In genomic region chr11:114440121-114440860, GRCh38 we compare ENCODE assay signal across 8 cellular contexts. TPM values are rescaled to one million over a fixed set of nuclear protein-coding genes. Genes with fewer than 3 reads are reported as not detected.
DNase-seq lines count a peak whose midpoint lies in the region; ATAC-seq and TF ChIP-seq lines count a peak whose summit lies in the region.

No MANE protein-coding gene starts in this region.

- H3K4me1 ChIP-seq in iPS-18a (ENCODE audit: control insufficient read depth, low read depth, low read length) (peaks cover 34% of the 10 kb centered on the region), smooth muscle cell (ENCODE audit: low read depth) (peaks cover 20% of the 10 kb centered on the region)

- TF ChIP-seq CTCF in smooth muscle cell (IDR thresholded peaks at IDR 0.05; ENCODE audit: borderline replicate concordance, insufficient read depth, poor library complexity, severe bottlenecking): no peak

- POLR2A ChIA-PET in activated naive CD8-positive, alpha-beta T cell treated with anti-CD3 and anti-CD28 coated beads, Interleukin-2, amount 10 ng/mL, durations not matched to agents 7 days and 5 days (lab: Charles Lee): no interaction called here

- H3K27me3 ChIP-seq in iPS-18a (ENCODE audit: control insufficient read depth, insufficient read depth, low read length): no peaks in the 10 kb centered on the region
- H3K27me3 ChIP-seq in smooth muscle cell (ENCODE audit: low read depth): no peaks in the 10 kb centered on the region

- peak overlapping the region; percentile 98 for H3K4me3 Mint-ChIP-seq in stimulated activated naive CD8-positive, alpha-beta T cell treated with anti-CD3 and anti-CD28 coated beads, Interleukin-15, Interleukin-2, amounts not matched to agents 100 ng/mL and 50 ng/mL, for 24 hours
- peak overlapping the region; percentile 97 for H3K4me3 Mint-ChIP-seq in activated naive CD8-positive, alpha-beta T cell treated with anti-CD3 and anti-CD28 coated beads, Interleukin-2, amount 10 ng/mL, durations not matched to agents 7 days and 5 days

- no peaks in the 10 kb centered on the region for H3K9me3 Mint-ChIP-seq in stimulated activated naive CD8-positive, alpha-beta T cell treated with anti-CD3 and anti-CD28 coated beads, Interleukin-15, Interleukin-2, amounts not matched to agents 100 ng/mL and 50 ng/mL, for 24 hours
- no peaks in the 10 kb centered on the region for H3K9me3 Mint-ChIP-seq in activated naive CD8-positive, alpha-beta T cell treated with anti-CD3 and anti-CD28 coated beads, Interleukin-2, amount 10 ng/mL, durations not matched to agents 7 days and 5 days

- H3K9me3 ChIP-seq in iPS-18a (ENCODE audit: control insufficient read depth, low read depth, low read length): no peaks in the 10 kb centered on the region
- no peaks in the 10 kb centered on the region for H3K9me3 ChIP-seq in smooth muscle cell (replicated peaks; ENCODE audit: low read depth)

- no peaks in the 10 kb centered on the region for H3K27me3 Mint-ChIP-seq in stimulated activated naive CD8-positive, alpha-beta T cell treated with anti-CD3 and anti-CD28 coated beads, Interleukin-15, Interleukin-2, amounts not matched to agents 100 ng/mL and 50 ng/mL, for 24 hours
- H3K27me3 Mint-ChIP-seq in activated naive CD8-positive, alpha-beta T cell treated with anti-CD3 and anti-CD28 coated beads, Interleukin-2, amount 10 ng/mL, durations not matched to agents 7 days and 5 days: no peaks in the 10 kb centered on the region

- H3K27ac ChIP-seq in iPS-18a (ENCODE audit: low read length) (peak overlapping the region; percentile 71), smooth muscle cell (ENCODE audit: low read depth) (peak overlapping the region; percentile 87)

- peak overlapping the region; percentile 94 for H3K27ac Mint-ChIP-seq in stimulated activated naive CD8-positive, alpha-beta T cell treated with anti-CD3 and anti-CD28 coated beads, Interleukin-15, Interleukin-2, amounts not matched to agents 100 ng/mL and 50 ng/mL, for 24 hours
- peak overlapping the region; percentile 94 for H3K27ac Mint-ChIP-seq in activated naive CD8-positive, alpha-beta T cell treated with anti-CD3 and anti-CD28 coated beads, Interleukin-2, amount 10 ng/mL, durations not matched to agents 7 days and 5 days

- ATAC-seq in stimulated activated naive CD8-positive, alpha-beta T cell treated with anti-CD3 and anti-CD28 coated beads, Interleukin-15, Interleukin-2, amounts not matched to agents 100 U/mL and 50 U/mL, for 24 hours: no peak
- ATAC-seq in activated naive CD8-positive, alpha-beta T cell treated with anti-CD3 and anti-CD28 coated beads, Interleukin-2, amount 10 ng/mL, durations not matched to agents 7 days and 5 days (ENCODE audit: low read depth): no peak
- no peak for ATAC-seq in HG02623 (IDR thresholded peaks at IDR 0.05; ENCODE audit: unreplicated experiment)

- H3K79me2 ChIP-seq in smooth muscle cell (ENCODE audit: low read depth): peaks cover 48% of the 10 kb centered on the region

- under 1% methylated on average over 10 of the region's 10 CpGs for WGBS in smooth muscle cell (ENCODE audit: low lambda C conversion rate)

- no peak for DNase-seq in stimulated activated naive CD8-positive, alpha-beta T cell treated with anti-CD3 and anti-CD28 coated beads, Interleukin-15, Interleukin-2, amounts not matched to agents 100 U/mL and 50 U/mL, for 24 hours
- no peak for DNase-seq in activated naive CD8-positive, alpha-beta T cell treated with anti-CD3 and anti-CD28 coated beads, Interleukin-2, amount 10 ng/mL, durations not matched to agents 7 days and 5 days
- DNase-seq in smooth muscle cell (lab: John Stamatoyannopoulos, UW; ENCODE audit: unreplicated experiment) (no peak), GF-D8 (lab: John Stamatoyannopoulos, UW) (no peak), NOMO-1 treated with DMSO at 0.1 percent for 48 hours (lab: John Stamatoyannopoulos, UW; ENCODE audit: unreplicated experiment) (no peak)

- H3K36me3 Mint-ChIP-seq in stimulated activated naive CD8-positive, alpha-beta T cell treated with anti-CD3 and anti-CD28 coated beads, Interleukin-15, Interleukin-2, amounts not matched to agents 100 ng/mL and 50 ng/mL, for 24 hours (ENCODE audit: low read depth): peaks cover 33% of the 10 kb centered on the region
- peaks cover 10% of the 10 kb centered on the region for H3K36me3 Mint-ChIP-seq in activated naive CD8-positive, alpha-beta T cell treated with anti-CD3 and anti-CD28 coated beads, Interleukin-2, amount 10 ng/mL, durations not matched to agents 7 days and 5 days

- H3F3A ChIP-seq in smooth muscle cell (ENCODE audit: low read depth): no peaks in the 10 kb centered on the region

- peak overlapping the region; percentile 23 for H2AFZ ChIP-seq in smooth muscle cell (ENCODE audit: low read depth)

- H3K4me1 Mint-ChIP-seq in stimulated activated naive CD8-positive, alpha-beta T cell treated with anti-CD3 and anti-CD28 coated beads, Interleukin-15, Interleukin-2, amounts not matched to agents 100 ng/mL and 50 ng/mL, for 24 hours (ENCODE audit: low read depth): peaks cover 27% of the 10 kb centered on the region
- H3K4me1 Mint-ChIP-seq in activated naive CD8-positive, alpha-beta T cell treated with anti-CD3 and anti-CD28 coated beads, Interleukin-2, amount 10 ng/mL, durations not matched to agents 7 days and 5 days: peaks cover 18% of the 10 kb centered on the region

- H3K4me3 ChIP-seq in iPS-18a (ENCODE audit: low read length) (peak overlapping the region; percentile 92), smooth muscle cell (peak overlapping the region; percentile 87)

- H3K9ac ChIP-seq in iPS-18a (ENCODE audit: low read length) (peak overlapping the region; percentile 89), smooth muscle cell (ENCODE audit: low read depth) (peak overlapping the region; percentile 93)

- H3K36me3 ChIP-seq in iPS-18a (ENCODE audit: control insufficient read depth, low read depth, low read length) (peaks cover 15% of the 10 kb centered on the region), smooth muscle cell (ENCODE audit: low read depth) (no peaks in the 10 kb centered on the region)

- H4K20me1 ChIP-seq in smooth muscle cell (ENCODE audit: low read depth): peaks cover 46% of the 10 kb centered on the region

- H3K4me2 ChIP-seq in smooth muscle cell: peak overlapping the region; percentile 84

RNA-seq across cellular contexts. Expression of gene REXO2, which starts 1.0 kb away (rescaled TPM):
- 10 to 100 TPM; 47.9 to 49.7 TPM for total RNA-seq in activated naive CD8-positive, alpha-beta T cell treated with anti-CD3 and anti-CD28 coated beads, Interleukin-2, amount 10 ng/mL, durations not matched to agents 7 days and 5 days
- total RNA-seq in smooth muscle cell: 179 and 189 TPM in 2 replicates
- 164 and 210 TPM in 2 replicates for polyA plus RNA-seq in smooth muscle cell

RNA-seq across cellular contexts. Expression of gene RBM7, which starts 39.8 kb away (rescaled TPM):
- 10 to 100 TPM; 40.2 to 43.3 TPM for total RNA-seq in activated naive CD8-positive, alpha-beta T cell treated with anti-CD3 and anti-CD28 coated beads, Interleukin-2, amount 10 ng/mL, durations not matched to agents 7 days and 5 days
- total RNA-seq in smooth muscle cell: 79.0 and 90.9 TPM in 2 replicates
- polyA plus RNA-seq in smooth muscle cell: 39.7 and 47.1 TPM in 2 replicates

RNA-seq across cellular contexts. Expression of gene C11orf71, which starts 40.0 kb away (rescaled TPM):
- total RNA-seq in activated naive CD8-positive, alpha-beta T cell treated with anti-CD3 and anti-CD28 coated beads, Interleukin-2, amount 10 ng/mL, durations not matched to agents 7 days and 5 days: 10 to 100 TPM; 11.0 to 12.0 TPM
- 2.0 and 3.8 TPM in 2 replicates for total RNA-seq in smooth muscle cell
- 1.3 TPM in 2 replicates for polyA plus RNA-seq in smooth muscle cell
